1 cellular context compared by ENCODE assay signal in genomic region chr16:1612320-1613111, GRCh38.
TF ChIP-seq lines count a peak whose summit lies in the region.

TSS of gene CRAMP1 (plus strand) at chr16:1612360. CDS start at chr16:1614640, 2,280 bp downstream.

TF ChIP-seq in K562, 482 proteins besides CTCF, POLR2A, EP300 and RAD21 (continued from another document and continues in another):
- TF ChIP-seq MXD1 (CRISPR knock-in tag; IDR thresholded peaks at IDR 0.05; ENCODE audit: borderline replicate concordance, poor library complexity, severe bottlenecking) (peak; percentile 36), ZNF282 (CRISPR knock-in tag; IDR thresholded peaks at IDR 0.05) (0 out of 2 replicates have a peak, but pooled peaks have one; percentile 46), SFPQ (IDR thresholded peaks at IDR 0.05; ENCODE audit: low read depth, low read length) (no peak), FOXK1 (CRISPR knock-in tag; IDR thresholded peaks at IDR 0.05; ENCODE audit: borderline replicate concordance) (0 out of 2 replicates have a peak, but pooled peaks have one; percentile 61), SIN3B (IDR thresholded peaks at IDR 0.05; ENCODE audit: low read depth) (peak; percentile 79; the same call in 1 of the 2 replicates), RBM14 (IDR thresholded peaks at IDR 0.05; ENCODE audit: borderline replicate concordance, insufficient read depth, low read depth, low read length) (0 out of 2 replicates have a peak, but pooled peaks have one; percentile 74), NUFIP1 (IDR thresholded peaks at IDR 0.05; ENCODE audit: partially characterized antibody) (no peak), FOXM1 (IDR thresholded peaks at IDR 0.05; ENCODE audit: low read depth) (no peak), FOXM1 (CRISPR knock-in tag; IDR thresholded peaks at IDR 0.05; ENCODE audit: low read depth) (peak; percentile 63; the same call in 1 of the 2 replicates), ZNF639 (CRISPR knock-in tag; conservative IDR thresholded peaks at IDR 0.05 in 1 of 2, IDR thresholded peaks at IDR 0.05 in 1 of 2) (peak in 1 of 2 experiments; percentile 98; a peak in 2 of 4 replicates), CBX2 (IDR thresholded peaks at IDR 0.05; ENCODE audit: insufficient read depth, low read length, poor library complexity, severe bottlenecking) (no peak), USF2 (CRISPR knock-in tag; IDR thresholded peaks at IDR 0.05) (no peak), ZBTB2 (IDR thresholded peaks at IDR 0.05) (peak; percentile 16; the same call in 1 of the 2 replicates), ARHGAP35 (IDR thresholded peaks at IDR 0.05; ENCODE audit: partially characterized antibody) (no peak), ELF1 (tag; IDR thresholded peaks at IDR 0.05) (peak; percentile 76), ZNF75A (CRISPR knock-in tag; IDR thresholded peaks at IDR 0.05) (no peak), MCM3 (IDR thresholded peaks at IDR 0.05) (no peak), JUND (IDR thresholded peaks at IDR 0.05; ENCODE audit: borderline replicate concordance, low read depth, low read length) (no peak), JUND (tag; IDR thresholded peaks at IDR 0.05; ENCODE audit: borderline replicate concordance, low read depth, low read length) (no peak), GTF2E2 (tag; IDR thresholded peaks at IDR 0.05) (no peak; the same call in 1 of the 2 replicates), HSF4 (CRISPR knock-in tag; IDR thresholded peaks at IDR 0.05; ENCODE audit: borderline replicate concordance) (no peak), PPARD (CRISPR knock-in tag; IDR thresholded peaks at IDR 0.05) (no peak), HCFC1 (IDR thresholded peaks at IDR 0.05; ENCODE audit: low read depth, low read length) (peak; percentile 63; the same call in 1 of the 2 replicates), ARNT (IDR thresholded peaks at IDR 0.05) (no peak), CXXC5 (CRISPR knock-in tag; IDR thresholded peaks at IDR 0.05) (peak; percentile 78), ZNF740 (CRISPR knock-in tag; IDR thresholded peaks at IDR 0.05) (peak; percentile 59), ZNF740 (tag; IDR thresholded peaks at IDR 0.05) (0 out of 4 replicates have a peak, but pooled peaks of 1 of the 2 experiments have one; percentile 65), NRF1 (conservative IDR thresholded peaks at IDR 0.05 in 1 of 2, IDR thresholded peaks at IDR 0.05 in 1 of 2) (peak; percentile 4 to 11; a peak in 2 of 4 replicates), THAP7 (CRISPR knock-in tag; IDR thresholded peaks at IDR 0.05) (no peak), GABPB1 (CRISPR knock-in tag; IDR thresholded peaks at IDR 0.05) (peak; percentile 33; the same call in 1 of the 2 replicates), ZBTB9 (CRISPR knock-in tag; IDR thresholded peaks at IDR 0.05) (0 out of 2 replicates have a peak, but pooled peaks have one; percentile 17), GABPA (tag; conservative IDR thresholded peaks at IDR 0.05; ENCODE audit: low read depth) (peak; percentile 86), RBBP5 (IDR thresholded peaks at IDR 0.05; ENCODE audit: borderline replicate concordance, insufficient read depth, low read length, poor library complexity, severe bottlenecking) (peak; percentile 79), MECOM (CRISPR knock-in tag; IDR thresholded peaks at IDR 0.05) (no peak), ASH1L (IDR thresholded peaks at IDR 0.05; ENCODE audit: borderline replicate concordance, low read depth, partially characterized antibody) (no peak), FOXP4 (CRISPR knock-in tag; IDR thresholded peaks at IDR 0.05; ENCODE audit: borderline replicate concordance) (0 out of 2 replicates have a peak, but pooled peaks have one; percentile 33), LEF1 (IDR thresholded peaks at IDR 0.05) (no peak), RBM34 (IDR thresholded peaks at IDR 0.05; ENCODE audit: borderline replicate concordance, insufficient read depth, low read length) (no peak), HDAC2 (IDR thresholded peaks at IDR 0.05) (no peak), ZBTB7A (IDR thresholded peaks at IDR 0.05; ENCODE audit: borderline replicate concordance, control insufficient read depth, low read depth, low read length) (peak; percentile 79; the same call in 1 of the 2 replicates)
